In genomic region chr6:168826078-168826390, GRCh38 we compare ENCODE assay signal across 18 cellular contexts.
"Had no signal": no experiment of that assay in that cellular context is flagged by ENCODE, and none has a peak within 500 bp of the region (broad histone marks: within the 10 kb centered on the region; RNA-seq: fewer than 3 reads in every experiment).

No MANE protein-coding gene starts in this region.

- ATAC-seq: left lobe of liver, natural killer cell had no signal

- H3K4me1 ChIP-seq: parathyroid adenoma, right lobe of liver, transverse colon had no signal

- H3K4me1 Mint-ChIP-seq: memory B cell, natural killer cell had no signal

- H3K27ac ChIP-seq: dorsolateral prefrontal cortex, parathyroid adenoma, right lobe of liver, transverse colon had no signal

- H3K36me3 ChIP-seq: right lobe of liver, transverse colon had no signal

- H3K9me3 Mint-ChIP-seq: memory B cell, natural killer cell, neural crest cell had no signal

- H3K27me3 ChIP-seq: dorsolateral prefrontal cortex, right lobe of liver, transverse colon had no signal

- H3K4me3 Mint-ChIP-seq: memory B cell, natural killer cell, neural crest cell had no signal

- H3K27me3 Mint-ChIP-seq: progenitor cell of endocrine pancreas had no signal

- H2AFZ ChIP-seq: parathyroid adenoma had no signal

- H3K9ac ChIP-seq: parathyroid adenoma had no signal

- H3K4me3 ChIP-seq: dorsolateral prefrontal cortex, lung, right lobe of liver, transverse colon had no signal

- H3K27ac Mint-ChIP-seq: memory B cell, natural killer cell, progenitor cell of endocrine pancreas had no signal

- DNase-seq: cerebellar nuclear complex; dorsolateral prefrontal cortex; effector CD4-positive, alpha-beta T cell; head of caudate nucleus; kidney; natural killer cell; right lobe of liver; small intestine; stimulated activated CD4-positive, alpha-beta T cell treated with anti-CD3 and anti-CD28 coated beads, Interleukin-15, amount 100 ng/mL, for 24 hours; stimulated activated CD4-positive, alpha-beta T cell treated with anti-CD3 and anti-CD28 coated beads, Interleukin-2, amount 100 ng/mL, for 48 hours; stimulated activated naive CD4-positive, alpha-beta T cell; transverse colon had no signal

- H3K9me3 ChIP-seq: right lobe of liver, transverse colon had no signal
